In the genomic region with DNA sequence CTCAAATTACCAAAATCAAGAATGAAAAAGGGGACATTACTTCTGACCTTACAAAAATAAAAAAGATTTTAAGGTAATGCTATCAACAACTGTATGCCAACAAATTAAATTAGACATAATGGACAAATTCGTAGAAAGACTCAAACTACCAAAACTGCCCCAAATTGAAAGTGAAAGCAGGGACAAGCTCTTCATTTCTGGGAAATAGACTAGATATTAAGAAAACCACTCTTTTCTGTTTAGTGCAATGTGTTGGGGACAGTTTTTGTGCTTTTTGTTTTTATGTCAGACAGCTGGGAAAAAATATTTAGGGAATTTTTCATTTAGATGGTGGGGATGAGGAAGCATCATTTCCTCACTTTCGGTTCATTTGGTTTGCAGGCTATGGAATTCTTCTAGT, we compare ENCODE assay signal across 12 cellular contexts. TPM values are rescaled to one million over a fixed set of nuclear protein-coding genes. Genes with fewer than 3 reads are reported as not detected.
DNase-seq lines count a peak whose midpoint lies in the region; ATAC-seq, FAIRE-seq and TF ChIP-seq lines count a peak whose summit lies in the region.
"Had no signal": no experiment of that assay in that cellular context is flagged by ENCODE, and none has a peak within 500 bp of the region (broad histone marks: within the 10 kb centered on the region; RNA-seq: fewer than 3 reads in every experiment).

No MANE protein-coding gene starts in this region.

- no peak for DNase-seq in activated T-cell treated with anti-CD3 and anti-CD28 coated beads, Interleukin-2, amount 50 U/mL, for 4 hours
- DNase-seq in activated T-cell treated with anti-CD3 and anti-CD28 coated beads, Interleukin-2, amount 50 U/mL, for 48 hours, result no peak
- DNase-seq in activated CD8-positive, alpha-beta T cell treated with anti-CD3 and anti-CD28 coated beads, Interleukin-2, amount 10 ng/mL, durations not matched to agents 7 days and 5 days, result no peak
- DNase-seq in kidney, result no peak
- DNase-seq in activated gamma-delta T cell (lab: John Stamatoyannopoulos, UW), result no peak
- DNase-seq in urothelium cell line (ENCODE audit: low spot score), result no peak
- no peak for DNase-seq in A172 (ENCODE audit: low spot score)
- DNase-seq: activated effector memory CD4-positive, alpha-beta T cell treated with anti-CD3 and anti-CD28 coated beads, Interleukin-2, amount 50 U/mL, for 16 hours; BE2C; NCI-H1436; small intestine had no signal

- CTCF ChIA-PET in activated CD8-positive, alpha-beta T cell treated with anti-CD3 and anti-CD28 coated beads, Interleukin-2, amount 10 ng/mL, durations not matched to agents 7 days and 5 days (lab: Charles Lee), result interaction anchor here (0.9 to 3.6 kb wide), 8 partner anchors 10 to 295 kb away, joined by 3 to 23 read pairs (median 4); a partner anchor contains a TSS

- FAIRE-seq in kidney (lab: Jason Lieb, UNC) (peak; percentile 44), urothelium cell line (lab: Jason Lieb, UNC) (no peak)

- H3K36me3 ChIP-seq in kidney (ENCODE audit: control insufficient read depth in 1 of 2, insufficient read depth in 2 of 2, low read length in 2 of 2), result no peaks in the 10 kb centered on the region
- no peaks in the 10 kb centered on the region for H3K36me3 ChIP-seq in subcutaneous abdominal adipose tissue (ENCODE audit: control insufficient read depth in 5 of 5, insufficient read depth in 5 of 5, low read length in 5 of 5)
- H3K36me3 ChIP-seq: BE2C had no signal

- H3K4me1 Mint-ChIP-seq in activated T-cell treated with anti-CD3 and anti-CD28 coated beads, Interleukin-2, amount 50 U/mL, for 4 hours (ENCODE audit: low read depth), result peaks cover 26% of the 10 kb centered on the region
- H3K4me1 Mint-ChIP-seq in activated CD8-positive, alpha-beta T cell treated with anti-CD3 and anti-CD28 coated beads, Interleukin-2, amount 10 ng/mL, durations not matched to agents 7 days and 5 days (ENCODE audit: low read depth), result peaks cover 31% of the 10 kb centered on the region

- H3K9ac ChIP-seq in kidney (ENCODE audit: low read length in 2 of 2) (no peak overlapping the region), subcutaneous abdominal adipose tissue (ENCODE audit: low read length in 5 of 5) (peak overlapping the region in 4 of 5 donors; percentile 24 to 69 (median 64))

- TF ChIP-seq CTCF in kidney (IDR thresholded peaks at IDR 0.05; ENCODE audit: borderline replicate concordance, extremely low read depth, insufficient read depth), result no peak

- POLR2A ChIA-PET in activated CD8-positive, alpha-beta T cell treated with anti-CD3 and anti-CD28 coated beads, Interleukin-2, amount 10 ng/mL, durations not matched to agents 7 days and 5 days (lab: Charles Lee), result interaction anchor here (0.6 to 2.8 kb wide), 5 partner anchors 43 to 203 kb away, joined by 3 to 14 read pairs (median 8); a partner anchor contains a TSS

- H3K27ac Mint-ChIP-seq in activated CD8-positive, alpha-beta T cell treated with anti-CD3 and anti-CD28 coated beads, Interleukin-2, amount 10 ng/mL, durations not matched to agents 7 days and 5 days, result peak overlapping the region; percentile 86

- no peaks in the 10 kb centered on the region for H3K27me3 Mint-ChIP-seq in activated T-cell treated with anti-CD3 and anti-CD28 coated beads, Interleukin-2, amount 50 U/mL, for 4 hours (ENCODE audit: low read depth)
- H3K27me3 Mint-ChIP-seq in activated CD8-positive, alpha-beta T cell treated with anti-CD3 and anti-CD28 coated beads, Interleukin-2, amount 10 ng/mL, durations not matched to agents 7 days and 5 days (ENCODE audit: low read depth), result no peaks in the 10 kb centered on the region

- H3K27ac ChIP-seq in kidney (ENCODE audit: low read depth in 2 of 2, low read length in 2 of 2) (peak overlapping the region in 1 of 2 donors; percentile 33), subcutaneous abdominal adipose tissue (ENCODE audit: low read depth, low read length) (peak overlapping the region; percentile 47)

- intact Hi-C loops in kidney (cut with DNase I), result no loop called here

- no peaks in the 10 kb centered on the region for H3K27me3 ChIP-seq in subcutaneous abdominal adipose tissue (ENCODE audit: control insufficient read depth in 5 of 5, insufficient read depth in 4 of 5, low read length in 5 of 5)
- H3K27me3 ChIP-seq: BE2C had no signal

- H3K4me3 ChIP-seq in kidney (ENCODE audit: low read length in 2 of 2), result peak overlapping the region; percentile 18 to 49
- H3K4me3 ChIP-seq in subcutaneous abdominal adipose tissue (ENCODE audit: low read depth in 1 of 5, low read length in 5 of 5), result peak overlapping the region; percentile 48 to 62 (median 57)

- H3K4me1 ChIP-seq in kidney (ENCODE audit: control insufficient read depth in 1 of 2, insufficient read depth in 1 of 2, low read depth in 1 of 2, low read length in 2 of 2), result peaks cover 0 to 4% of the 10 kb centered on the region in 2 donors
- H3K4me1 ChIP-seq in subcutaneous abdominal adipose tissue (ENCODE audit: control insufficient read depth in 5 of 5, insufficient read depth in 5 of 5, low read length in 5 of 5), result peaks cover 4 to 10% (median 7%) of the 10 kb centered on the region in 5 donors
- H3K4me1 ChIP-seq: BE2C had no signal

- H3K9me3 Mint-ChIP-seq in activated T-cell treated with anti-CD3 and anti-CD28 coated beads, Interleukin-2, amount 50 U/mL, for 4 hours, result peaks cover 9% of the 10 kb centered on the region
- peaks cover 18% of the 10 kb centered on the region for H3K9me3 Mint-ChIP-seq in activated CD8-positive, alpha-beta T cell treated with anti-CD3 and anti-CD28 coated beads, Interleukin-2, amount 10 ng/mL, durations not matched to agents 7 days and 5 days (ENCODE audit: insufficient read depth)

- peak overlapping the region; percentile 77 for H3K4me3 Mint-ChIP-seq in activated T-cell treated with anti-CD3 and anti-CD28 coated beads, Interleukin-2, amount 50 U/mL, for 4 hours
- peak overlapping the region; percentile 76 for H3K4me3 Mint-ChIP-seq in activated CD8-positive, alpha-beta T cell treated with anti-CD3 and anti-CD28 coated beads, Interleukin-2, amount 10 ng/mL, durations not matched to agents 7 days and 5 days

- no peaks in the 10 kb centered on the region for H3K9me3 ChIP-seq in kidney (ENCODE audit: control insufficient read depth in 1 of 2, low read length in 2 of 2)
- H3K9me3 ChIP-seq in subcutaneous abdominal adipose tissue (ENCODE audit: control insufficient read depth in 5 of 5, low read length in 5 of 5), result peaks cover 0 to 3% (median 0%) of the 10 kb centered on the region in 5 donors
- H3K9me3 ChIP-seq: BE2C had no signal

- peaks cover 4% of the 10 kb centered on the region for H3K36me3 Mint-ChIP-seq in activated T-cell treated with anti-CD3 and anti-CD28 coated beads, Interleukin-2, amount 50 U/mL, for 4 hours (ENCODE audit: insufficient read depth)
- H3K36me3 Mint-ChIP-seq in activated CD8-positive, alpha-beta T cell treated with anti-CD3 and anti-CD28 coated beads, Interleukin-2, amount 10 ng/mL, durations not matched to agents 7 days and 5 days (ENCODE audit: low read depth), result peaks cover 16% of the 10 kb centered on the region

- ATAC-seq in activated T-cell treated with anti-CD3 and anti-CD28 coated beads, Interleukin-2, amount 50 U/mL, for 4 hours, result no peak
- no peak for ATAC-seq in activated CD8-positive, alpha-beta T cell treated with anti-CD3 and anti-CD28 coated beads, Interleukin-2, amount 10 ng/mL, durations not matched to agents 7 days and 5 days

RNA-seq across cellular contexts. Expression of a gene that starts 4.9 kb away (rescaled TPM):
- total RNA-seq in activated T-cell treated with anti-CD3 and anti-CD28 coated beads, Interleukin-2, amount 50 U/mL, for 4 hours, result 10 to 100 TPM; 45.6 to 80.9 (median 54.1) TPM
- 100 to 1,000 TPM; 146 to 147 TPM for total RNA-seq in activated CD8-positive, alpha-beta T cell treated with anti-CD3 and anti-CD28 coated beads, Interleukin-2, amount 10 ng/mL, durations not matched to agents 7 days and 5 days
- total RNA-seq in kidney, result 17.9 TPM
- 8.4 TPM for polyA plus RNA-seq in kidney (ENCODE audit: insufficient read depth, low read depth, low replicate concordance)
- 7.1 and 14.7 TPM in 2 replicates for total RNA-seq in A172 (2014; rRNA removed; shearing (Covaris generic))

RNA-seq across cellular contexts. Expression of a gene that starts 47.3 kb away (rescaled TPM):
- 1 to 10 TPM; 2.5 to 8.2 (median 6.1) TPM for total RNA-seq in activated T-cell treated with anti-CD3 and anti-CD28 coated beads, Interleukin-2, amount 50 U/mL, for 4 hours
- 10 to 100 TPM; 16.7 to 18.9 TPM for total RNA-seq in activated CD8-positive, alpha-beta T cell treated with anti-CD3 and anti-CD28 coated beads, Interleukin-2, amount 10 ng/mL, durations not matched to agents 7 days and 5 days
- 57.7 TPM for total RNA-seq in kidney
- polyA plus RNA-seq in kidney (ENCODE audit: insufficient read depth, low read depth, low replicate concordance), result 31.5 TPM
- 1.7 and 4.8 TPM in 2 replicates for total RNA-seq in A172 (2014; rRNA removed; shearing (Covaris generic))

RNA-seq across cellular contexts. Expression of a gene that starts 56.0 kb away (rescaled TPM):
- 100 to 1,000 TPM; 186 to 267 (median 244) TPM for total RNA-seq in activated T-cell treated with anti-CD3 and anti-CD28 coated beads, Interleukin-2, amount 50 U/mL, for 4 hours
- total RNA-seq in activated CD8-positive, alpha-beta T cell treated with anti-CD3 and anti-CD28 coated beads, Interleukin-2, amount 10 ng/mL, durations not matched to agents 7 days and 5 days, result 10 to 100 TPM; 95.8 to 97.4 TPM
- total RNA-seq in kidney, result 41.8 TPM
- 30.1 TPM for polyA plus RNA-seq in kidney (ENCODE audit: insufficient read depth, low read depth, low replicate concordance)
- total RNA-seq in A172 (2014; rRNA removed; shearing (Covaris generic)), result 7.8 and 10.3 TPM in 2 replicates

Comparison
In these comparisons a context has a peak if more than half of its experiments do, and no peak if none do; other contexts are left out.
1. H3K9ac ChIP-seq: peak in subcutaneous abdominal adipose tissue (4 of 5); none in kidney (0 of 2).